In genomic region chr17:3594056-3594810, GRCh38 we compare ENCODE assay signal across 14 cellular contexts. TPM values are rescaled to one million over a fixed set of nuclear protein-coding genes. Genes with fewer than 3 reads are reported as not detected.
A peak's percentile ranks its signal among the peaks of the same experiment; 100 is the strongest.
DNase-seq lines count a peak whose midpoint lies in the region; ATAC-seq and TF ChIP-seq lines count a peak whose summit lies in the region.
"Had no signal": no experiment of that assay in that cellular context is flagged by ENCODE, and none has a peak within 500 bp of the region (broad histone marks: within the 10 kb centered on the region; RNA-seq: fewer than 3 reads in every experiment).

No MANE protein-coding gene starts in this region.

- H3K36me3 ChIP-seq in gastroesophageal sphincter (peaks cover 0 to 42% of the 10 kb centered on the region in 2 donors), Peyer's patch (peaks cover 0 to 36% (median 0%) of the 10 kb centered on the region in 3 donors)

- 57 to 79% (median 61%) methylated on average over 11 of the region's 11 CpGs for WGBS in adipose tissue, 3 donors
- WGBS in gastroesophageal sphincter (ENCODE audit: low coverage in 1 of 2), 2 donors: 37 to 40% methylated on average over 4 to 7 of the region's 11 CpGs

- TF ChIP-seq POLR2A in gastroesophageal sphincter (IDR thresholded peaks at IDR 0.05) (no peak), Peyer's patch (IDR thresholded peaks at IDR 0.05) (no peak)

- ATAC-seq in gastroesophageal sphincter (peak; percentile 44), GM18520 (IDR thresholded peaks at IDR 0.05; ENCODE audit: unreplicated experiment) (no peak)
- ATAC-seq: activated naive CD4-positive, alpha-beta T cell treated with anti-CD3 and anti-CD28 coated beads, Interleukin-2, amount 50 U/mL, for 72 hours; mucosa of descending colon; stimulated activated memory B cell treated with anti-CD40 and anti-IgM and Interleukin-4, amounts not matched to agents 10 μg/mL and 1 μg/mL and 100 μg/mL, for 72 hours had no signal

- H3K9me3 Mint-ChIP-seq in HFFc6: no peaks in the 10 kb centered on the region
- H3K9me3 Mint-ChIP-seq: activated naive CD4-positive, alpha-beta T cell treated with anti-CD3 and anti-CD28 coated beads, Interleukin-2, amount 50 U/mL, for 72 hours; IgD-negative memory B cell; stimulated activated memory B cell treated with anti-CD40 and anti-IgM and Interleukin-4, amounts not matched to agents 10 μg/mL and 1 μg/mL and 100 μg/mL, for 72 hours had no signal

- TF ChIP-seq CTCF in gastroesophageal sphincter (IDR thresholded peaks at IDR 0.05) (no peak), Peyer's patch (IDR thresholded peaks at IDR 0.05) (no peak), HFFc6 (IDR thresholded peaks at IDR 0.05) (no peak)

- H3K36me3 Mint-ChIP-seq in HFFc6 (ENCODE audit: low read depth): peaks cover 6% of the 10 kb centered on the region; the same call in 1 of the 2 replicates

- H3K4me3 ChIP-seq in gastroesophageal sphincter (no peak overlapping the region), Peyer's patch (no peak overlapping the region)
- H3K4me3 ChIP-seq: mucosa of descending colon, SK-N-MC had no signal

- H3K4me1 ChIP-seq in gastroesophageal sphincter (peaks cover 0 to 11% (median 0%) of the 10 kb centered on the region in 3 donors), Peyer's patch (no peaks in the 10 kb centered on the region)

- H3K27ac ChIP-seq in adipose tissue (ENCODE audit: low read depth, low read length) (peak overlapping the region; percentile 3), gastroesophageal sphincter (peak overlapping the region in 3 of 4 donors; percentile 14 to 25 (median 19)), Peyer's patch (no peak overlapping the region)
- H3K27ac ChIP-seq: C4-2B, SK-N-MC had no signal

- H3K9me3 ChIP-seq in gastroesophageal sphincter (no peaks in the 10 kb centered on the region), Peyer's patch (no peaks in the 10 kb centered on the region)
- H3K9me3 ChIP-seq: mucosa of descending colon had no signal

- H3K4me3 Mint-ChIP-seq in HFFc6: no peak overlapping the region
- H3K4me3 Mint-ChIP-seq: IgD-negative memory B cell; stimulated activated memory B cell treated with anti-CD40 and anti-IgM and Interleukin-4, amounts not matched to agents 10 μg/mL and 1 μg/mL and 100 μg/mL, for 72 hours had no signal

- no peaks in the 10 kb centered on the region for H3K4me1 Mint-ChIP-seq in HFFc6 (ENCODE audit: low read depth)

- peak; percentile 97 for DNase-seq in Daoy (ENCODE audit: low read depth)
- DNase-seq in nucleus accumbens (lab: John Stamatoyannopoulos, UW): peak in 31 of 56 donors; percentile 3 to 71 (median 19)
- no peak for DNase-seq in stimulated activated CD4-positive, alpha-beta T cell treated with anti-CD3 and anti-CD28 coated beads, Interleukin-2, amount 100 ng/mL, for 24 hours
- no peak for DNase-seq in Peyer's patch
- no peak for DNase-seq in HFFc6

- H3K27ac Mint-ChIP-seq in HFFc6: no peak overlapping the region
- H3K27ac Mint-ChIP-seq: IgD-negative memory B cell; stimulated activated memory B cell treated with anti-CD40 and anti-IgM and Interleukin-4, amounts not matched to agents 10 μg/mL and 1 μg/mL and 100 μg/mL, for 72 hours had no signal

- no peaks in the 10 kb centered on the region; the same call in 1 of the 2 replicates for H3K27me3 Mint-ChIP-seq in HFFc6 (ENCODE audit: insufficient read depth)
- H3K27me3 Mint-ChIP-seq: IgD-negative memory B cell; stimulated activated memory B cell treated with anti-CD40 and anti-IgM and Interleukin-4, amounts not matched to agents 10 μg/mL and 1 μg/mL and 100 μg/mL, for 72 hours had no signal

- H3K27me3 ChIP-seq in gastroesophageal sphincter (no peaks in the 10 kb centered on the region), Peyer's patch (no peaks in the 10 kb centered on the region)

- no peak for TF ChIP-seq EP300 in gastroesophageal sphincter (IDR thresholded peaks at IDR 0.05)

RNA-seq across cellular contexts. Expression of gene TRPV1, which starts 15.0 kb away (rescaled TPM):
- 1.1 and 3.0 TPM in 2 replicates for total RNA-seq in Daoy (2014; rRNA removed; shearing (Covaris generic))
- 1 to 10 TPM; 2.7 to 3.7 (median 3.1) TPM for polyA plus RNA-seq in adipose tissue
- total RNA-seq in gastroesophageal sphincter (1 to 10 TPM; 1.9 to 6.3 (median 4.1) TPM), Peyer's patch (10 to 100 TPM; 13.2 to 56.8 (median 36.3) TPM)
- 1 to 10 TPM; 1.2 to 1.9 (median 1.5) TPM for total RNA-seq in HFFc6 (2021; fragmentation: NEBNext Ultra II Directional; extraction: Animal tissue kit (Norgen Biotek cat#: 25700))

RNA-seq across cellular contexts. Expression of gene TRPV3, which starts 36.6 kb away (rescaled TPM):
- 0.42 and 0.97 TPM in 2 replicates for total RNA-seq in Daoy (2014; rRNA removed; shearing (Covaris generic))
- polyA plus RNA-seq in adipose tissue: under 1 TPM; 0.22 to 0.90 (median 0.31) TPM
- total RNA-seq in gastroesophageal sphincter: under 1 TPM; 0.31 to 0.82 (median 0.70) TPM
- 10 to 100 TPM in 3 of 4 donors, 1 to 10 TPM in 1; 5.0 to 39.1 (median 16.5) TPM for total RNA-seq in Peyer's patch
- total RNA-seq in HFFc6 (2021; fragmentation: NEBNext Ultra II Directional; extraction: Animal tissue kit (Norgen Biotek cat#: 25700)): under 1 TPM in 5 of 6 experiments, not detected in 1; 0.07 to 0.66 (median 0.43) TPM

RNA-seq across cellular contexts. Expression of gene SHPK, which starts 41.8 kb away (rescaled TPM):
- total RNA-seq in Daoy (2014; rRNA removed; shearing (Covaris generic)): 18.1 and 19.5 TPM in 2 replicates
- 1 to 10 TPM; 6.4 to 9.2 (median 7.9) TPM for polyA plus RNA-seq in adipose tissue
- 10 to 100 TPM in 2 of 4 donors, 1 to 10 TPM in 2; 5.9 to 11.1 (median 9.8) TPM for total RNA-seq in gastroesophageal sphincter
- 10 to 100 TPM in 3 of 4 donors, 1 to 10 TPM in 1; 5.8 to 83.8 (median 44.9) TPM for total RNA-seq in Peyer's patch
- 10 to 100 TPM in 1 of 6 experiments, 1 to 10 TPM in 5; 7.9 to 10.5 (median 9.1) TPM for total RNA-seq in HFFc6 (2021; fragmentation: NEBNext Ultra II Directional; extraction: Animal tissue kit (Norgen Biotek cat#: 25700))

RNA-seq across cellular contexts. Expression of gene CTNS, which starts 42.3 kb away (rescaled TPM):
- total RNA-seq in Daoy (2014; rRNA removed; shearing (Covaris generic)): 17.3 and 19.1 TPM in 2 replicates
- polyA plus RNA-seq in adipose tissue: 10 to 100 TPM in 1 of 3 donors, 1 to 10 TPM in 2; 7.6 to 14.9 (median 9.4) TPM
- total RNA-seq in gastroesophageal sphincter (10 to 100 TPM; 14.8 to 20.5 (median 17.8) TPM), Peyer's patch (10 to 100 TPM; 21.5 to 30.1 (median 27.7) TPM)
- 10 to 100 TPM in 1 of 6 experiments, 1 to 10 TPM in 5; 8.8 to 10.2 (median 9.0) TPM for total RNA-seq in HFFc6 (2021; fragmentation: NEBNext Ultra II Directional; extraction: Animal tissue kit (Norgen Biotek cat#: 25700))

Comparison
In these comparisons a context has a peak if more than half of its experiments do, and no peak if none do; other contexts are left out.
1. DNase-seq: peak in Daoy (single experiment) and nucleus accumbens (31 of 56); none in stimulated activated CD4-positive, alpha-beta T cell treated with anti-CD3 and anti-CD28 coated beads, Interleukin-2, amount 100 ng/mL, for 24 hours (0 of 2), Peyer's patch (0 of 3) and HFFc6 (single experiment).
2. H3K27ac ChIP-seq: peak in adipose tissue (single experiment) and gastroesophageal sphincter (3 of 4); none in Peyer's patch (0 of 4).